Comparison of ENCODE assay signal across 23 cellular contexts in the genomic region with DNA sequence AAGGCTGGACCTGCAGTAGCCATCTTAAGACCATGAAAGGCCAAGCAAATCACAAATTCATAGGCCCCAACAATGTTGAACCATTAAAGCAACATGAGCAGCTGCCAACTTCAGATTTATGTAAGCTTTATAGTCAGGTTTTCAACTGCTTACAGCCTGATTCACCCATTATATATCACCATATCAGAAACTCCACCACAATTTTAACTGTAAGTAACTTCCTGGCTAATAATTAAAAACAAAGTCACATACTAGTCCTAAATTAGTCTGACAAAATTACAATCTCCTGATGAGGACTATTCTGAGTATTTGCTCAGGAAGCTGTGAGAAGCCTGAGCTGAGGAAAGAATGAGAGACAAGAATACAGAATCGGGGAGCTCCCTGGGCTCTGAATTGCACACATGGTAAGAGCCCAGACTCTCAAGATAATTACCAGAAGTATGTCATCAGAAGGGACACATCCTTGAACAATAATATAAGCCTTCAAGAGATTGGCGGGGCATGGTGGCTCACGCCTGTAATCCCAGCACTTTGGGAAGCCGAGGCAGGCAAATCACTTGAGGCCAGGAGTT. TPM values are rescaled to one million over a fixed set of nuclear protein-coding genes. Genes with fewer than 3 reads are reported as not detected.
DNase-seq lines count a peak whose midpoint lies in the region; ATAC-seq and TF ChIP-seq lines count a peak whose summit lies in the region.
"Had no signal": no experiment of that assay in that cellular context is flagged by ENCODE, and none has a peak within 500 bp of the region (broad histone marks: within the 10 kb centered on the region; RNA-seq: fewer than 3 reads in every experiment).

No MANE protein-coding gene starts in this region.

- H3K4me1 Mint-ChIP-seq in CD4-positive, alpha-beta memory T cell: peaks cover 4 to 19% (median 8%) of the 10 kb centered on the region in 4 donors
- H3K4me1 Mint-ChIP-seq: activated naive CD4-positive, alpha-beta T cell treated with anti-CD3 and anti-CD28 coated beads, Interleukin-2, amount 10 ng/mL, durations not matched to agents 7 days and 5 days had no signal

- H3K27ac Mint-ChIP-seq in CD4-positive, alpha-beta memory T cell: peak overlapping the region in 2 of 7 donors; percentile 27 to 48
- H3K27ac Mint-ChIP-seq: activated naive CD4-positive, alpha-beta T cell treated with anti-CD3 and anti-CD28 coated beads, Interleukin-2, amount 10 ng/mL, durations not matched to agents 7 days and 5 days had no signal

- 0 out of 2 replicates have a peak overlapping the region, but pooled peaks have one; percentile 8 for H3K27ac ChIP-seq in OCI-LY3 (ENCODE audit: low read length)
- peak overlapping the region in 6 of 8 donors; percentile 15 to 75 (median 50) for H3K27ac ChIP-seq in spleen
- no peak overlapping the region for H3K27ac ChIP-seq in CD4-positive, alpha-beta memory T cell (ENCODE audit: low read depth, low read length)
- H3K27ac ChIP-seq: 22Rv1, esophagus squamous epithelium, gastroesophageal sphincter, uterus had no signal

- POLR2A ChIA-PET in CD4-positive, alpha-beta memory T cell (lab: Charles Lee; ENCODE audit: partially characterized antibody): no interaction called here

- intact Hi-C loops in spleen (cut with DNase I; ENCODE audit: low total_unique reads): no loop called here
- intact Hi-C loops in CD4-positive, alpha-beta memory T cell (cut with micrococcal nuclease): no loop called here

- H3K27me3 ChIP-seq in OCI-LY3 (ENCODE audit: low read depth, low read length) (no peaks in the 10 kb centered on the region), spleen (replicated peaks in 1 of 7) (no peaks in the 10 kb centered on the region)
- no peaks in the 10 kb centered on the region for H3K27me3 ChIP-seq in CD4-positive, alpha-beta memory T cell (ENCODE audit: insufficient read depth, low read length)
- H3K27me3 ChIP-seq: esophagus squamous epithelium, gastroesophageal sphincter, uterus had no signal

- TF ChIP-seq POLR2A in spleen (IDR thresholded peaks at IDR 0.05): no peak

- no peaks in the 10 kb centered on the region for H3K9me3 Mint-ChIP-seq in CD4-positive, alpha-beta memory T cell
- H3K9me3 Mint-ChIP-seq: activated naive CD4-positive, alpha-beta T cell treated with anti-CD3 and anti-CD28 coated beads, Interleukin-2, amount 10 ng/mL, durations not matched to agents 7 days and 5 days had no signal

- H3K4me3 ChIP-seq in OCI-LY3 (ENCODE audit: low read length): no peak overlapping the region
- no peak overlapping the region for H3K4me3 ChIP-seq in spleen
- no peak overlapping the region for H3K4me3 ChIP-seq in CD4-positive, alpha-beta memory T cell (ENCODE audit: low read length in 2 of 2)
- H3K4me3 ChIP-seq: esophagus squamous epithelium, gastroesophageal sphincter, uterus had no signal

- no peak overlapping the region for H2AFZ ChIP-seq in OCI-LY3 (ENCODE audit: low read depth, low read length)

- CTCF ChIA-PET in CD4-positive, alpha-beta memory T cell (lab: Charles Lee; ENCODE audit: partially characterized antibody): no interaction called here

- ATAC-seq in GM21529 (IDR thresholded peaks at IDR 0.05; ENCODE audit: unreplicated experiment) (no peak), GM18502 (IDR thresholded peaks at IDR 0.05; ENCODE audit: poor library complexity, unreplicated experiment) (no peak)
- ATAC-seq: gastroesophageal sphincter had no signal

- H3K36me3 Mint-ChIP-seq in CD4-positive, alpha-beta memory T cell: peaks cover 10 to 21% of the 10 kb centered on the region in 2 donors

- H3K36me3 ChIP-seq in OCI-LY3 (replicated peaks; ENCODE audit: low read depth, low read length): no peaks in the 10 kb centered on the region
- H3K36me3 ChIP-seq in spleen: peaks cover 0 to 50% (median 0%) of the 10 kb centered on the region in 6 donors
- no peaks in the 10 kb centered on the region for H3K36me3 ChIP-seq in CD4-positive, alpha-beta memory T cell (ENCODE audit: insufficient read depth, low read length)
- H3K36me3 ChIP-seq: uterus had no signal

- H3K4me2 ChIP-seq in OCI-LY3 (ENCODE audit: low read length): peak overlapping the region; percentile 28

- H4K20me1 ChIP-seq in OCI-LY3 (ENCODE audit: insufficient read depth, low read length): 0 out of 2 replicates have a peak, but pooled peaks cover 7% of the 10 kb centered on the region

- H3K9me3 ChIP-seq in OCI-LY3 (ENCODE audit: insufficient read depth, low read length): no peaks in the 10 kb centered on the region
- no peaks in the 10 kb centered on the region for H3K9me3 ChIP-seq in spleen
- no peaks in the 10 kb centered on the region for H3K9me3 ChIP-seq in CD4-positive, alpha-beta memory T cell (ENCODE audit: control insufficient read depth in 1 of 2, low read length in 2 of 2)
- H3K9me3 ChIP-seq: esophagus squamous epithelium, gastroesophageal sphincter, uterus had no signal

- H3K79me2 ChIP-seq in OCI-LY3 (ENCODE audit: low read length): no peaks in the 10 kb centered on the region

- H3K4me1 ChIP-seq in OCI-LY3 (ENCODE audit: low read length) (peaks cover 19% of the 10 kb centered on the region), spleen (peaks cover 0 to 51% (median 23%) of the 10 kb centered on the region in 6 donors)
- no peaks in the 10 kb centered on the region for H3K4me1 ChIP-seq in CD4-positive, alpha-beta memory T cell (ENCODE audit: insufficient read depth, low read length)
- H3K4me1 ChIP-seq: uterus had no signal

- TF ChIP-seq CTCF in OCI-LY3 (IDR thresholded peaks at IDR 0.05; ENCODE audit: low read depth, low read length) (no peak), spleen (IDR thresholded peaks at IDR 0.05 in 8 of 11, conservative IDR thresholded peaks at IDR 0.05 in 3 of 11) (no peak)

- H3K4me3 Mint-ChIP-seq in CD4-positive, alpha-beta memory T cell: no peak overlapping the region
- H3K4me3 Mint-ChIP-seq: activated naive CD4-positive, alpha-beta T cell treated with anti-CD3 and anti-CD28 coated beads, Interleukin-2, amount 10 ng/mL, durations not matched to agents 7 days and 5 days had no signal

- H3K27me3 Mint-ChIP-seq in CD4-positive, alpha-beta memory T cell: no peaks in the 10 kb centered on the region
- H3K27me3 Mint-ChIP-seq: activated naive CD4-positive, alpha-beta T cell treated with anti-CD3 and anti-CD28 coated beads, Interleukin-2, amount 10 ng/mL, durations not matched to agents 7 days and 5 days had no signal

- H3K9ac ChIP-seq in OCI-LY3 (ENCODE audit: low read length): no peak overlapping the region

- DNase-seq in DMS 273 (lab: John Stamatoyannopoulos, UW; ENCODE audit: unreplicated experiment) (peak; percentile 9), DMS 273 treated with DMSO at 0.1 percent for 48 hours (lab: John Stamatoyannopoulos, UW) (no peak), kidney tubule cell (ENCODE audit: low spot score) (peak; percentile 73), spleen (no peak)
- DNase-seq in CD4-positive, alpha-beta memory T cell: no peak
- DNase-seq: activated CD4-positive, CD25-positive, alpha-beta regulatory T cell treated with anti-CD3 and anti-CD28 coated beads, Interleukin-2, amount 50 U/mL, for 72 hours; activated CD8-positive, alpha-beta memory T cell treated with anti-CD3 and anti-CD28 coated beads for 24 hours; activated naive CD4-positive, alpha-beta T cell treated with anti-CD3 and anti-CD28 coated beads, Interleukin-2, amount 10 ng/mL, durations not matched to agents 7 days and 5 days; activated T-cell treated with anti-CD3 and anti-CD28 coated beads, Interleukin-2, amount 50 U/mL, for 48 hours; effector CD8-positive, alpha-beta T cell; esophagus squamous epithelium; NCI-H1694 treated with DMSO at 0.1 percent for 48 hours; NCI-H345; RPMI8226; stimulated activated CD4-positive, alpha-beta T cell treated with anti-CD3 and anti-CD28 coated beads, Interleukin-12 subunit alpha, Interleukin-12 subunit beta, amount 100 ng/mL, for 4 hours; substantia nigra; T1000; uterus had no signal

- 92 to 98% (median 94%) methylated on average over 4 of the region's 4 CpGs for WGBS in spleen, 5 donors

RNA-seq across cellular contexts. Expression of gene NUMB, which starts 55.1 kb away (rescaled TPM):
- total RNA-seq in spleen: 100 to 1,000 TPM in 4 of 7 donors, 10 to 100 TPM in 3; 78.0 to 165 (median 103) TPM
- 10 to 100 TPM; 19.8 to 30.7 (median 27.5) TPM for polyA plus RNA-seq in spleen
- total RNA-seq in CD4-positive, alpha-beta memory T cell: 10 to 100 TPM; 45.3 to 47.3 TPM
- polyA plus RNA-seq in CD4-positive, alpha-beta memory T cell: 10 to 100 TPM; 31.1 to 46.1 TPM

Comparison
In these comparisons a context has a peak if more than half of its experiments do, and no peak if none do; other contexts are left out.
1. DNase-seq: peak in DMS 273 (single experiment) and kidney tubule cell (single experiment); none in DMS 273 treated with DMSO at 0.1 percent for 48 hours (single experiment), spleen (single experiment) and CD4-positive, alpha-beta memory T cell (0 of 5).